Comparison of ENCODE assay signal across 9 cellular contexts in the genomic region with DNA sequence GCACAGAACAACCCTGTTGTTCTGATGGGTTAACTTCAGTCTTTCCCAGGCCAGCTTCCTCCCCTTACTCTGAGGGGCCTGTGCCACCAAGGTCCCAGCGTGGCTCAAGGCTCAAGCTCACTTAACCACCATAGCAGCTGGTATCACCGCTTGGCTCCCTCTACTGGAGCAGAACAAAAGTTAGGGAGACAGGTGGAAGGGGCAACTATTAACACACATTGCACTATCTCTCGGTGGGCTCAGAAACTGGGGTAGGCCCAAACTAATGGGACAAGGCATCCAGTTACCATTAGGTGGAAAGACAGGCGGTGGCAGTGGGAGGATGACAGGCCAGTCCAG.
DNase-seq lines count a peak whose midpoint lies in the region; ATAC-seq, FAIRE-seq and TF ChIP-seq lines count a peak whose summit lies in the region.
"Had no signal": no experiment of that assay in that cellular context is flagged by ENCODE, and none has a peak within 500 bp of the region (broad histone marks: within the 10 kb centered on the region; RNA-seq: fewer than 3 reads in every experiment).

No MANE protein-coding gene starts in this region.

- FAIRE-seq in H54 (lab: Jason Lieb, UNC): no peak

- no peaks in the 10 kb centered on the region for H3K79me2 ChIP-seq in parathyroid adenoma

- H3K27me3 ChIP-seq in parathyroid adenoma (ENCODE audit: control insufficient read depth, insufficient read depth, low read length): no peaks in the 10 kb centered on the region
- H3K27me3 ChIP-seq: neutrophil had no signal

- no peak overlapping the region for H3K27ac ChIP-seq in parathyroid adenoma
- H3K27ac ChIP-seq: neutrophil had no signal

- H3K4me3 ChIP-seq in parathyroid adenoma (ENCODE audit: low read depth, low read length): no peak overlapping the region

- no peaks in the 10 kb centered on the region for H3K36me3 ChIP-seq in parathyroid adenoma (ENCODE audit: control insufficient read depth, insufficient read depth, low read length)
- H3K36me3 ChIP-seq: neutrophil had no signal

- H3K9ac ChIP-seq in parathyroid adenoma: no peak overlapping the region

- TF ChIP-seq POLR2A in H54 (IDR thresholded peaks at IDR 0.05; ENCODE audit: low read depth, low read length): no peak

- H3K9me3 ChIP-seq in parathyroid adenoma (ENCODE audit: control insufficient read depth, low read length): no peaks in the 10 kb centered on the region
- H3K9me3 ChIP-seq: neutrophil had no signal

- no peak overlapping the region for H2AFZ ChIP-seq in parathyroid adenoma

- H3K4me1 ChIP-seq in parathyroid adenoma: no peaks in the 10 kb centered on the region

- DNase-seq in EH (ENCODE audit: low read depth): peak; percentile 35
- DNase-seq in H54 (ENCODE audit: insufficient read length, low spot score): peak; percentile 27
- DNase-seq in RKO (ENCODE audit: low spot score): peak; percentile 37
- DNase-seq in fibroblast of gingiva (ENCODE audit: low read depth): peak; percentile 6
- DNase-seq in NCI-H2081 treated with DMSO at 0.1 percent for 48 hours (lab: John Stamatoyannopoulos, UW): no peak
- no peak for DNase-seq in NCI-H1092 treated with DMSO at 0.1 percent for 48 hours (lab: John Stamatoyannopoulos, UW)

- no peak overlapping the region for H3K4me2 ChIP-seq in parathyroid adenoma (ENCODE audit: low read length)

- no peak for ATAC-seq in HG03196 (IDR thresholded peaks at IDR 0.05; ENCODE audit: unreplicated experiment)

- TF ChIP-seq CTCF in parathyroid adenoma (IDR thresholded peaks at IDR 0.05): peak; percentile 36

Comparison
In these comparisons a context has a peak if more than half of its experiments do, and no peak if none do; other contexts are left out.
1. DNase-seq: peak in EH (single experiment), H54 (single experiment), RKO (single experiment) and fibroblast of gingiva (single experiment); none in NCI-H2081 treated with DMSO at 0.1 percent for 48 hours (single experiment) and NCI-H1092 treated with DMSO at 0.1 percent for 48 hours (single experiment).